In genomic region chrX:81957900-81958545, GRCh38 we compare ENCODE assay signal across 8 cellular contexts.
DNase-seq lines count a peak whose midpoint lies in the region; ATAC-seq, FAIRE-seq and TF ChIP-seq lines count a peak whose summit lies in the region.

No MANE protein-coding gene starts in this region.

- DNase-seq in heart right ventricle (no peak), cardiac septum (ENCODE audit: low spot score) (no peak), Kasumi-1 (lab: John Stamatoyannopoulos, UW) (peak; percentile 43 to 65), ascending aorta (ENCODE audit: low spot score in 2 of 2) (no peak), small intestine (peak; percentile 1), DMS79 treated with DMSO at 0.1 percent for 48 hours (lab: John Stamatoyannopoulos, UW) (no peak), LoVo (ENCODE audit: low spot score) (no peak), nephron progenitor cell (no peak)

- no peaks in the 10 kb centered on the region for H3K4me1 Mint-ChIP-seq in nephron progenitor cell

- H3K36me3 Mint-ChIP-seq in nephron progenitor cell (ENCODE audit: low read depth) = no peaks in the 10 kb centered on the region

- H3K4me1 ChIP-seq in heart right ventricle (no peaks in the 10 kb centered on the region), ascending aorta (no peaks in the 10 kb centered on the region), small intestine (ENCODE audit: control insufficient read depth in 2 of 2, insufficient read depth in 1 of 2, low read depth in 1 of 2, low read length in 1 of 2) (no peaks in the 10 kb centered on the region)

- no peak for FAIRE-seq in small intestine (lab: Jason Lieb, UNC)

- no peak for ATAC-seq in heart right ventricle

- H3K4me3 ChIP-seq in heart right ventricle (no peak overlapping the region), ascending aorta (no peak overlapping the region), small intestine (ENCODE audit: low read depth in 1 of 2, low read length in 2 of 2) (no peak overlapping the region)

- H3K9me3 Mint-ChIP-seq in nephron progenitor cell = peaks cover 37% of the 10 kb centered on the region

- no peak overlapping the region for H3K4me3 Mint-ChIP-seq in nephron progenitor cell

- no peaks in the 10 kb centered on the region for H3K9me3 ChIP-seq in heart right ventricle
- H3K9me3 ChIP-seq in ascending aorta = no peaks in the 10 kb centered on the region
- no peaks in the 10 kb centered on the region for H3K9me3 ChIP-seq in small intestine (ENCODE audit: control insufficient read depth, low read depth)

- H3K27me3 ChIP-seq in heart right ventricle (no peaks in the 10 kb centered on the region), ascending aorta (no peaks in the 10 kb centered on the region), small intestine (ENCODE audit: control insufficient read depth in 2 of 2, insufficient read depth in 2 of 2, low read length in 2 of 2) (no peaks in the 10 kb centered on the region)

- H3K27ac Mint-ChIP-seq in nephron progenitor cell = no peak overlapping the region

- H3K27me3 Mint-ChIP-seq in nephron progenitor cell (ENCODE audit: low read depth, poor library complexity) = no peaks in the 10 kb centered on the region

- 9 to 11% methylated on average over 1 of the region's 1 CpG for WGBS in heart right ventricle, 2 donors
- 6 to 12% (median 7%) methylated on average over 1 of the region's 1 CpG for WGBS in small intestine, 3 donors

- no peaks in the 10 kb centered on the region for H3K36me3 ChIP-seq in heart right ventricle
- no peaks in the 10 kb centered on the region for H3K36me3 ChIP-seq in ascending aorta
- no peaks in the 10 kb centered on the region for H3K36me3 ChIP-seq in small intestine (ENCODE audit: control insufficient read depth in 2 of 2, insufficient read depth in 2 of 2, low read length in 2 of 2)

- intact Hi-C loops in heart right ventricle (cut with DNase I) = no loop called here
- intact Hi-C loops in cardiac septum (cut with DNase I) = no loop called here
- intact Hi-C loops in ascending aorta (cut with DNase I) = loop anchor here (5.0 kb wide), 1 partner anchor 1679 kb away; no protein-coding TSS in a partner anchor

- TF ChIP-seq CTCF in heart right ventricle (IDR thresholded peaks at IDR 0.05) (peak in 7 of 9 donors; percentile 19 to 47 (median 39)), ascending aorta (IDR thresholded peaks at IDR 0.05) (peak in 2 of 3 experiments; percentile 24 to 37), nephron progenitor cell (IDR thresholded peaks at IDR 0.05) (no peak)

- H3K27ac ChIP-seq in heart right ventricle = no peak overlapping the region
- H3K27ac ChIP-seq in ascending aorta = no peak overlapping the region
- no peak overlapping the region for H3K27ac ChIP-seq in small intestine (ENCODE audit: low read depth in 1 of 2, low read length in 1 of 2)

Comparison
In these comparisons a context has a peak if more than half of its experiments do, and no peak if none do; other contexts are left out.
1. DNase-seq: peak in Kasumi-1 (2 of 2) and small intestine (single experiment); none in heart right ventricle (0 of 2), cardiac septum (single experiment), ascending aorta (0 of 2), DMS79 treated with DMSO at 0.1 percent for 48 hours (single experiment), LoVo (single experiment) and nephron progenitor cell (single experiment).